ENCODE assay signal across 17 cellular contexts in the genomic region with DNA sequence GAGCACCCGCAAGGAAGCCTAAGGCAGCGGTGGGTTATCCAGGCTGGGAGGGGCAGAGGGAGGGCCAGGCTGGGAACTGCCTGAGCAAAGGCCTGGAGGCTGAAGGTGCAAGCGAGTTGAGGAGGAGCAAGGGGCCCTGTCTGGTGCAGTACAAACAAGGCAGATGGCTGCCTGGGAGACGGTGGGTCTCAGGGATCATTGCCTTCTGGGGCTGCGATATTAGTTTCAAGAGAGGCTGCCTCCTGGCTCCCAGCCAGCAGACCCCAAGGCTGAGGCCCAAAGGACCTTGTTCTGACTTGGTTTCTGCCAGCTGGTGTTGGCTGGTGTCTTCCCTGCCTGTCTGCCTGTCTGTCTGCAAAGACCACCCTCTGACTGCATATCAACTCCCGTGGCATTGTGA.
"Had no signal": no experiment of that assay in that cellular context is flagged by ENCODE, and none has a peak within 500 bp of the region (broad histone marks: within the 10 kb centered on the region; RNA-seq: fewer than 3 reads in every experiment).

No MANE protein-coding gene starts in this region.

- H3K27ac Mint-ChIP-seq: memory B cell; natural killer cell; stimulated activated memory B cell treated with anti-CD40 and anti-IgM and Interleukin-4, amounts not matched to agents 10 μg/mL and 1 μg/mL and 100 μg/mL, for 72 hours had no signal

- DNase-seq: effector CD4-positive, alpha-beta T cell; foreskin fibroblast; gastrocnemius medialis; head of caudate nucleus; natural killer cell; stimulated activated CD4-positive, alpha-beta T cell treated with anti-CD3 and anti-CD28 coated beads, Interleukin-4, amount 100 ng/mL, for 4 hours; stimulated activated naive CD8-positive, alpha-beta T cell treated with anti-CD3 and anti-CD28 coated beads, Interleukin-15, Interleukin-2, amounts not matched to agents 100 U/mL and 50 U/mL, for 24 hours; substantia nigra; testis; tibial artery; upper lobe of left lung had no signal

- H3K36me3 Mint-ChIP-seq: memory B cell; natural killer cell; stimulated activated memory B cell treated with anti-CD40 and anti-IgM and Interleukin-4, amounts not matched to agents 10 μg/mL and 1 μg/mL and 100 μg/mL, for 72 hours had no signal

- H3K4me3 Mint-ChIP-seq: memory B cell; natural killer cell; stimulated activated memory B cell treated with anti-CD40 and anti-IgM and Interleukin-4, amounts not matched to agents 10 μg/mL and 1 μg/mL and 100 μg/mL, for 72 hours had no signal

- ATAC-seq: esophagus mucosa; gastrocnemius medialis; left lobe of liver; natural killer cell; pancreas; sciatic nerve; stimulated activated memory B cell treated with anti-CD40 and anti-IgM and Interleukin-4, amounts not matched to agents 10 μg/mL and 1 μg/mL and 100 μg/mL, for 72 hours; stimulated activated naive CD8-positive, alpha-beta T cell treated with anti-CD3 and anti-CD28 coated beads, Interleukin-15, Interleukin-2, amounts not matched to agents 100 U/mL and 50 U/mL, for 24 hours had no signal

- H3K4me1 Mint-ChIP-seq: natural killer cell; stimulated activated memory B cell treated with anti-CD40 and anti-IgM and Interleukin-4, amounts not matched to agents 10 μg/mL and 1 μg/mL and 100 μg/mL, for 72 hours had no signal

- H3K9me3 Mint-ChIP-seq: memory B cell; natural killer cell; stimulated activated memory B cell treated with anti-CD40 and anti-IgM and Interleukin-4, amounts not matched to agents 10 μg/mL and 1 μg/mL and 100 μg/mL, for 72 hours had no signal
